8 cellular contexts compared by ENCODE assay signal in genomic region chr2:180006781-180007579, GRCh38.
A peak's percentile ranks its signal among the peaks of the same experiment; 100 is the strongest.
DNase-seq lines count a peak whose midpoint lies in the region; ATAC-seq and TF ChIP-seq lines count a peak whose summit lies in the region.

TSS of gene CWC22 (minus strand) at chr2:180007297. CDS start at chr2:179993341, 13,956 bp downstream.

- peaks cover 14% of the 10 kb centered on the region for H3K36me3 Mint-ChIP-seq in central memory CD8-positive, alpha-beta T cell (ENCODE audit: insufficient read depth)

- DNase-seq in AG09309 (ENCODE audit: low read depth) (peak; percentile 71), NCI-H446 (lab: John Stamatoyannopoulos, UW) (peak; percentile 84 to 94), iris pigment epithelial cell (ENCODE audit: low read depth) (peak; percentile 91)
- DNase-seq in activated CD4-positive, CD25-positive, alpha-beta regulatory T cell treated with anti-CD3 and anti-CD28 coated beads, Interleukin-2, amount 50 U/mL, for 16 hours (ENCODE audit: low read depth, low spot score), result peak; percentile 78
- peak; percentile 73 to 81 for DNase-seq in central memory CD8-positive, alpha-beta T cell (ENCODE audit: low spot score in 2 of 2)
- peak; percentile 72 to 76 for DNase-seq in stimulated activated CD4-positive, alpha-beta T cell treated with anti-CD3 and anti-CD28 coated beads, Interleukin-12 subunit alpha, Interleukin-12 subunit beta, amount 100 ng/mL, for 24 hours (ENCODE audit: low read depth in 2 of 2)

- peak within 1 kb of the TSS; percentile 100 for H3K27ac Mint-ChIP-seq in central memory CD8-positive, alpha-beta T cell (ENCODE audit: low read depth)

- no peaks in the 10 kb centered on the region for H3K27me3 Mint-ChIP-seq in central memory CD8-positive, alpha-beta T cell

- H3K4me3 ChIP-seq in AG09309 (ENCODE audit: control insufficient read depth, low read depth, low read length), result peak within 1 kb of the TSS; percentile 92

- H3K9me3 Mint-ChIP-seq in central memory CD8-positive, alpha-beta T cell, result no peaks in the 10 kb centered on the region

- peaks cover 37% of the 10 kb centered on the region for H3K4me1 Mint-ChIP-seq in central memory CD8-positive, alpha-beta T cell

- H3K4me3 Mint-ChIP-seq in central memory CD8-positive, alpha-beta T cell, result peak within 1 kb of the TSS; percentile 97

- no peak for TF ChIP-seq CTCF in AG09309 (IDR thresholded peaks at IDR 0.05; ENCODE audit: control insufficient read depth, insufficient read depth, low read depth, low read length, missing control alignments)

- peak; percentile 97 for ATAC-seq in GM19025 (IDR thresholded peaks at IDR 0.05; ENCODE audit: low read depth, unreplicated experiment)
- ATAC-seq in HG03342 (IDR thresholded peaks at IDR 0.05; ENCODE audit: unreplicated experiment), result peak; percentile 97
- peak; percentile 97 for ATAC-seq in central memory CD8-positive, alpha-beta T cell (replicated peaks; ENCODE audit: extremely low read depth, poor library complexity, severe bottlenecking)

Comparison
In these comparisons a context has a peak if more than half of its experiments do, and no peak if none do; other contexts are left out.
1. Peak in every context shown above with its lines: DNase-seq, ATAC-seq and H3K4me3 ChIP-seq.